Comparison of ENCODE assay signal across 11 cellular contexts in the genomic region with DNA sequence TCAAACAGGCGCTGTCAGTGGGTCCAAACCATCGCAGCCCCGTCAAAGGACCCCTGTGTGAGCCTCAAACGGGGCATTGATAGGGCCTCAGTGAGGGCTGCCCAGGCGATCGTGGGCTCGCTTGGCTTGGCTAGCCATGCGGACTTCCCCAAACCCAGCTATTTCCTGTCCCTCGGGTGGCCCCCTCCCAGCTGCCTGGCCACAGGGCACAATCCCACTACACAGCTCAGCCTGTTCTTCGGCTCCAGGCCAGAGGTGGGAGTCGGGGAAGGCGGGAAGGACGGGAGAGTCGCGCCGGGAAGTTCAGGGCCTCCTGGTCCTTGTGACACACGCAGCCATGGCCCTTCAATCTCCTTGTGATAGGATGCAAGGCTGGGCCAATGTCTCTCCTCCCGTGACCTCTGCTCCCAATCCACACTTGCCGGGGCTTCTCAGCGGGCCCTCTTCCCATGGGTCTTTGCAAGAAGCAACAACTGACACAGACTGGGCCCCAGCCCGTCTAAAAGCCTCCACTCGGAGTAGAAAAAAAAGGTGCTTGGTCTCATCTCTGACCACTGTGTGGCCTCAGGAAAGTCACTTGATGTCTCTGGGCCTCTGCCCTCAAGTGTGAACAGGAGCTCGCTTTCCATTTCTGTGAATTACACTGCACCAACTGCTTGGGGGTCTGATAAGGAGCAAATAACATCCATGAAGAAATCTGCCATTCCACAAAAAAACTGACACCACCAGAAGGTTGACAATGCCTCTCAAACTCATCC. TPM values are rescaled to one million over a fixed set of nuclear protein-coding genes. Genes with fewer than 3 reads are reported as not detected.
DNase-seq lines count a peak whose midpoint lies in the region; ATAC-seq and TF ChIP-seq lines count a peak whose summit lies in the region.
"Had no signal": no experiment of that assay in that cellular context is flagged by ENCODE, and none has a peak within 500 bp of the region (broad histone marks: within the 10 kb centered on the region; RNA-seq: fewer than 3 reads in every experiment).

No MANE protein-coding gene starts in this region.

- H4K8ac ChIP-seq in neuronal stem cell (ENCODE audit: low read depth, low read length), result no peak overlapping the region

- H3K4me1 ChIP-seq in neuronal stem cell (ENCODE audit: control insufficient read depth in 2 of 2, insufficient read depth in 1 of 2, low read depth in 1 of 2, low read length in 2 of 2) (peaks cover 8 to 34% of the 10 kb centered on the region in 2 donors), HAP-1 (no peaks in the 10 kb centered on the region)
- H3K4me1 ChIP-seq: adrenal gland, tibial artery had no signal

- ATAC-seq in HG03432 (IDR thresholded peaks at IDR 0.05; ENCODE audit: unreplicated experiment), result peak; percentile 40

- H3K27ac ChIP-seq in dorsolateral prefrontal cortex (peak overlapping the region in 46 of 59 donors; percentile 5 to 100 (median 61)), neuronal stem cell (replicated peaks; ENCODE audit: low read length) (no peak overlapping the region)
- H3K27ac ChIP-seq: adrenal gland, tibial artery had no signal

- H3K27me3 ChIP-seq in dorsolateral prefrontal cortex (no peaks in the 10 kb centered on the region), neuronal stem cell (ENCODE audit: control insufficient read depth in 3 of 3, insufficient read depth in 3 of 3, low read depth in 1 of 3, low read length in 3 of 3) (no peaks in the 10 kb centered on the region), HAP-1 (ENCODE audit: low read depth) (no peaks in the 10 kb centered on the region)
- H3K27me3 ChIP-seq: adrenal gland had no signal

- no peaks in the 10 kb centered on the region for H3K79me1 ChIP-seq in neuronal stem cell (ENCODE audit: low read depth, low read length)

- DNase-seq in GM12865 (ENCODE audit: low read depth), result peak; percentile 68
- no peak for DNase-seq in dorsolateral prefrontal cortex
- no peak for DNase-seq in neuronal stem cell (ENCODE audit: low spot score)
- DNase-seq in D341Med (ENCODE audit: low spot score), result no peak
- no peak for DNase-seq in HT-29 (ENCODE audit: low spot score)
- no peak for DNase-seq in activated CD8-positive, alpha-beta memory T cell treated with anti-CD3 and anti-CD28 coated beads, Interleukin-2, amount 50 U/mL, for 4 hours
- no peak for DNase-seq in HAP-1 (ENCODE audit: low spot score in 2 of 2)
- DNase-seq: adrenal gland, NCI-H2081, tibial artery had no signal

- H3K4me2 ChIP-seq in neuronal stem cell (ENCODE audit: insufficient read depth, low read length, poor library complexity, severe bottlenecking), result no peak overlapping the region

- H2BK5ac ChIP-seq in neuronal stem cell (ENCODE audit: low read length), result no peak overlapping the region

- H3K36me3 ChIP-seq in neuronal stem cell (replicated peaks in 1 of 2; ENCODE audit: control insufficient read depth in 2 of 2, insufficient read depth in 2 of 2, low read length in 2 of 2) (no peaks in the 10 kb centered on the region), HAP-1 (replicated peaks) (no peaks in the 10 kb centered on the region)
- H3K36me3 ChIP-seq: adrenal gland had no signal

- H2AFZ ChIP-seq in neuronal stem cell (ENCODE audit: low read length), result peak overlapping the region; percentile 75

- H3K4ac ChIP-seq in neuronal stem cell (ENCODE audit: low read length), result no peak overlapping the region

- peak overlapping the region; percentile 35 for H2BK12ac ChIP-seq in neuronal stem cell (ENCODE audit: low read length)

- peak overlapping the region; percentile 62 for H3K18ac ChIP-seq in neuronal stem cell (ENCODE audit: low read length)

- no peak overlapping the region for H4K91ac ChIP-seq in neuronal stem cell (ENCODE audit: low read depth, low read length, poor library complexity)

- no peak overlapping the region for H3K9ac ChIP-seq in neuronal stem cell (ENCODE audit: low read depth, low read length, poor library complexity)

- H2BK120ac ChIP-seq in neuronal stem cell (ENCODE audit: low read depth, low read length), result no peak overlapping the region

- in situ Hi-C loops in HAP-1 (cut with MboI; ENCODE audit: low sequenced_read_pairs), result no loop called here

- no peaks in the 10 kb centered on the region for H3K9me3 ChIP-seq in neuronal stem cell (replicated peaks in 1 of 2; ENCODE audit: control insufficient read depth in 2 of 2, insufficient read depth in 1 of 2, low read depth in 1 of 2, low read length in 2 of 2)
- H3K9me3 ChIP-seq in HAP-1, result no peaks in the 10 kb centered on the region
- H3K9me3 ChIP-seq: adrenal gland, tibial artery had no signal

- intact Hi-C loops in dorsolateral prefrontal cortex (cut with DNase I), result no loop called here

- H3K23ac ChIP-seq in neuronal stem cell (ENCODE audit: low read depth, low read length, poor library complexity), result no peak overlapping the region

- no peak overlapping the region for H2BK15ac ChIP-seq in neuronal stem cell (ENCODE audit: low read length)

- TF ChIP-seq CTCF in GM12865 (IDR thresholded peaks at IDR 0.05; ENCODE audit: insufficient read depth, low read depth, low read length, missing control alignments), result no peak
- TF ChIP-seq CTCF in dorsolateral prefrontal cortex (IDR thresholded peaks at IDR 0.05 in 54 of 56, conservative IDR thresholded peaks at IDR 0.05 in 2 of 56; ENCODE audit: low read depth in 1 of 56, partially characterized antibody in 56 of 56), result no peak

- WGBS in neuronal stem cell (ENCODE audit: extremely low coverage in 2 of 2, insufficient read length in 2 of 2, insufficient replicate concordance in 1 of 2), 2 donors, result no CpG with 5 or more reads among the region's 23 CpGs

- peak overlapping the region; percentile 29 for H2AK5ac ChIP-seq in neuronal stem cell (ENCODE audit: low read depth, low read length)

- no peak overlapping the region for H3K4me3 ChIP-seq in GM12865 (ENCODE audit: low read depth, low read length)
- H3K4me3 ChIP-seq in dorsolateral prefrontal cortex, result no peak overlapping the region
- H3K4me3 ChIP-seq in neuronal stem cell (ENCODE audit: low read length in 2 of 2), result no peak overlapping the region
- no peak overlapping the region for H3K4me3 ChIP-seq in HAP-1
- H3K4me3 ChIP-seq: adrenal gland, tibial artery had no signal

- peak overlapping the region; percentile 76 for H3K14ac ChIP-seq in neuronal stem cell (ENCODE audit: low read length)

RNA-seq across cellular contexts. Expression of gene MATN1, which starts 7.1 kb away (rescaled TPM):
- 1 to 10 TPM in 16 of 120 experiments, under 1 TPM in 94, not detected in 10; 0.11 to 2.4 (median 0.50) TPM for total RNA-seq in dorsolateral prefrontal cortex
- 0.04 TPM for polyA plus RNA-seq in neuronal stem cell (2013, experiment 1 of 2)
- 0.01 TPM for polyA plus RNA-seq in neuronal stem cell (2013, experiment 2 of 2)
- total RNA-seq in HT-29 (2014; rRNA removed; shearing (Covaris generic)), result not detected in 2 replicates

RNA-seq across cellular contexts. Expression of gene LAPTM5, which starts 27.0 kb away (rescaled TPM):
- total RNA-seq in dorsolateral prefrontal cortex, result 100 to 1,000 TPM in 2 of 120 experiments, 10 to 100 TPM in 116, 1 to 10 TPM in 2; 8.8 to 116 (median 32.9) TPM
- 0.15 TPM for polyA plus RNA-seq in neuronal stem cell (2013, experiment 1 of 2)
- 0.10 TPM for polyA plus RNA-seq in neuronal stem cell (2013, experiment 2 of 2)
- total RNA-seq in HT-29 (2014; rRNA removed; shearing (Covaris generic)), result 0.08 TPM in 1 of 2 replicates, not detected in the other
